8 cellular contexts compared by ENCODE assay signal in genomic region chr1:205484985-205485967, GRCh38. TPM values are rescaled to one million over a fixed set of nuclear protein-coding genes. Genes with fewer than 3 reads are reported as not detected.
DNase-seq lines count a peak whose midpoint lies in the region; ATAC-seq and TF ChIP-seq lines count a peak whose summit lies in the region.

No MANE protein-coding gene starts in this region.

- no peaks in the 10 kb centered on the region for H3K9me2 ChIP-seq in OCI-LY7 (ENCODE audit: insufficient read depth, low read length)

- intact Hi-C loops in OCI-LY7 (cut with micrococcal nuclease; ENCODE audit: unreplicated experiment), result loop anchor here (1.0 to 5.0 kb wide), 5 partner anchors 54 to 213 kb away; no protein-coding TSS in a partner anchor
- intact Hi-C loops in esophagus squamous epithelium (cut with DNase I), result loop anchor here (5.0 to 10.0 kb wide), 3 partner anchors 42 to 130 kb away; partner anchors contain the start of gene KLHDC8A

- H3K36me3 Mint-ChIP-seq in nephron (ENCODE audit: low read depth), result peaks cover 3% of the 10 kb centered on the region

- no peaks in the 10 kb centered on the region for H4K20me1 ChIP-seq in OCI-LY7 (ENCODE audit: insufficient read depth, low read length)

- TF ChIP-seq POLR2A in esophagus squamous epithelium (IDR thresholded peaks at IDR 0.05), result no peak

- H3K9me3 Mint-ChIP-seq in nephron, result no peaks in the 10 kb centered on the region

- H3K36me3 ChIP-seq in OCI-LY7 (ENCODE audit: insufficient read depth, low read length) (no peaks in the 10 kb centered on the region), esophagus squamous epithelium (no peaks in the 10 kb centered on the region)

- no TSS peak for BruUV-seq in OCI-LY7 (replicated peaks; lab: Mats Ljungman, UMichigan)

- H3K4me3 ChIP-seq in OCI-LY7 (ENCODE audit: low read depth, low read length, poor library complexity, severe bottlenecking), result no peak overlapping the region
- H3K4me3 ChIP-seq in esophagus squamous epithelium, result no peak overlapping the region

- DNase-seq in Kasumi-1 (lab: John Stamatoyannopoulos, UW), result peak; percentile 66 to 68
- DNase-seq in OCI-LY7 (ENCODE audit: low spot score), result peak; percentile 84
- DNase-seq in activated T-cell treated with anti-CD3 and anti-CD28 coated beads for 24 hours (ENCODE audit: low read depth), result peak; percentile 50
- DNase-seq in esophagus squamous epithelium (lab: John Stamatoyannopoulos, UW), result no peak
- peak; percentile 92 for DNase-seq in superior temporal gyrus (ENCODE audit: extremely low spot score)

- H3K4me1 Mint-ChIP-seq in nephron, result peaks cover 19% of the 10 kb centered on the region

- peaks cover 0 to 98% (median 5%) of the 10 kb centered on the region in 4 donors for H3K27me3 ChIP-seq in esophagus squamous epithelium

- WGBS in esophagus squamous epithelium, 2 donors, result 38 to 47% methylated on average over 10 to 11 of the region's 13 CpGs

- H2AFZ ChIP-seq in OCI-LY7 (ENCODE audit: low read length), result no peak overlapping the region

- no peak for ATAC-seq in GM21576 (IDR thresholded peaks at IDR 0.05; ENCODE audit: unreplicated experiment)

- peak overlapping the region in 1 of 3 experiments; percentile 31 for H3K27ac Mint-ChIP-seq in nephron

- no peaks in the 10 kb centered on the region for H3K79me2 ChIP-seq in OCI-LY7 (ENCODE audit: insufficient read depth, low read depth, low read length)

- no peak overlapping the region for H3K4me3 Mint-ChIP-seq in nephron

- no peak overlapping the region for H3K4me2 ChIP-seq in OCI-LY7 (ENCODE audit: low read length)

- H3K4me1 ChIP-seq in OCI-LY7 (ENCODE audit: insufficient read depth, low read length, poor library complexity, severe bottlenecking) (peaks cover 13% of the 10 kb centered on the region), esophagus squamous epithelium (peaks cover 8 to 30% (median 14%) of the 10 kb centered on the region in 3 donors)

- CTCF ChIA-PET in OCI-LY7 (lab: Charles Lee; ENCODE audit: unreplicated experiment), result interaction anchor here (0.6 to 1.7 kb wide), 15 partner anchors 10 to 654 kb away, joined by 3 to 11 read pairs (median 4); no protein-coding TSS in a partner anchor

- H3K27ac ChIP-seq in OCI-LY7 (ENCODE audit: low read depth, low read length, poor library complexity, severe bottlenecking) (no peak overlapping the region), esophagus squamous epithelium (no peak overlapping the region)

- H3K9me3 ChIP-seq in OCI-LY7 (ENCODE audit: low read length) (no peaks in the 10 kb centered on the region), esophagus squamous epithelium (no peaks in the 10 kb centered on the region)

- POLR2A ChIA-PET in OCI-LY7 (lab: Charles Lee), result interaction anchor here (0.7 to 1.3 kb wide), 4 partner anchors 88 to 1178 kb away, joined by 3 to 4 read pairs (median 4); no protein-coding TSS in a partner anchor

- TF ChIP-seq CTCF in GM12873 (IDR thresholded peaks at IDR 0.05; ENCODE audit: insufficient read depth, low read depth, low read length, missing control alignments) (peak; percentile 94), OCI-LY7 (conservative IDR thresholded peaks at IDR 0.05; ENCODE audit: low read length) (peak; percentile 94), esophagus squamous epithelium (IDR thresholded peaks at IDR 0.05) (peak; percentile 83 to 97 (median 96)), nephron (IDR thresholded peaks at IDR 0.05; ENCODE audit: unreplicated experiment in 3 of 3) (peak; percentile 94 to 97 (median 94))

- peaks cover 75% of the 10 kb centered on the region for H3K27me3 Mint-ChIP-seq in nephron (ENCODE audit: low read depth)

RNA-seq across cellular contexts. Expression of gene CDK18, which starts 19.2 kb away (rescaled TPM):
- 10.1 and 10.9 TPM in 2 replicates for total RNA-seq in OCI-LY7 (2014; rRNA removed; shearing (Covaris generic))
- total RNA-seq in OCI-LY7 (2022), result 21.2 and 24.1 TPM in 2 replicates
- 10 to 100 TPM in 1 of 4 donors, 1 to 10 TPM in 3; 2.5 to 10.7 (median 6.3) TPM for total RNA-seq in esophagus squamous epithelium

RNA-seq across cellular contexts. Expression of gene BLACAT1, which starts 29.4 kb away (rescaled TPM):
- total RNA-seq in OCI-LY7 (2014; rRNA removed; shearing (Covaris generic)), result 0.19 TPM in 1 of 2 replicates, not detected in the other
- 0.29 and 0.48 TPM in 2 replicates for total RNA-seq in OCI-LY7 (2022)
- 1 to 10 TPM in 2 of 4 donors, under 1 TPM in 2; 0.29 to 2.3 (median 0.99) TPM for total RNA-seq in esophagus squamous epithelium
